Comparison of ENCODE assay signal across 24 cellular contexts in the genomic region with DNA sequence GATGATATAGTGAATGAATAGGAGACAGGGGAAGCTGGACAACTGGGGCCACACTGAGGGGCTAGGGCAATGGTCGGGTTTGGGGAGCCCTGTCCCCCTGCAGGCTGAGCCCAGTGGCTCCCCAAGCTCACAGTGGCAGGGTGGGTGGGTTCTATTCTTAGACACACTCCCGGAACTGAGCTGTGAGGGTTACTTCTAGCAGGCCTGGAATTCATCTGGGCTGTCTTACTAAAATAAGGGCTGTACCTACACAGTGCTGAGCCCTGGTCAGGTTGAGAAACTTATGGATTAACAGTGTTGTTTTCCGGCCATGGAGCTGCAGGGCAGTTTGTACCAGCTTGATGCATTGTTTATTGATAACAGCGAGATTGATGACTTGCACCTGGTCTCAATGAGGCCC.
"Had no signal": no experiment of that assay in that cellular context is flagged by ENCODE, and none has a peak within 500 bp of the region (broad histone marks: within the 10 kb centered on the region; RNA-seq: fewer than 3 reads in every experiment).

No MANE protein-coding gene starts in this region.

- H3K4me1 ChIP-seq: right atrium auricular region, thyroid gland, transverse colon, vagina had no signal

- H3K27me3 Mint-ChIP-seq: naive B cell; natural killer cell treated with Interleukin-12 subunit alpha and Interleukin-12 subunit beta and Interleukin-15 and Interleukin-18, amount 100 ng/mL, for 72 hours; progenitor cell of endocrine pancreas; stimulated activated naive B cell treated with anti-CD40 and anti-IgM and Interleukin-4, amounts not matched to agents 10 μg/mL and 1 μg/mL and 100 μg/mL, for 72 hours had no signal

- DNase-seq: islet precursor cell; mesendoderm; naive B cell; ovary; stimulated activated CD4-positive, alpha-beta T cell treated with anti-CD3 and anti-CD28 coated beads, Interleukin-12 subunit alpha, Interleukin-12 subunit beta, amount 100 ng/mL, for 4 hours; stimulated activated CD4-positive, alpha-beta T cell treated with anti-CD3 and anti-CD28 coated beads, Interleukin-15, amount 100 ng/mL, for 24 hours; stimulated activated CD4-positive, alpha-beta T cell treated with anti-CD3 and anti-CD28 coated beads, Interleukin-2, amount 100 ng/mL, for 24 hours; stimulated activated CD4-positive, alpha-beta T cell treated with anti-CD3 and anti-CD28 coated beads, Interleukin-4, amount 100 ng/mL, for 1 hour; stimulated activated naive B cell treated with anti-CD40 and anti-IgM and Interleukin-4, amounts not matched to agents 10 μg/mL and 1 μg/mL and 100 μg/mL, for 72 hours; stimulated activated naive CD8-positive, alpha-beta T cell treated with anti-CD3 and anti-CD28 coated beads, Interleukin-15, Interleukin-2, amounts not matched to agents 100 U/mL and 50 U/mL, for 24 hours; substantia nigra; transverse colon; upper lobe of left lung had no signal

- H3K27me3 ChIP-seq: hepatocyte, ovary, right atrium auricular region, thyroid gland, transverse colon, upper lobe of left lung, vagina had no signal

- H3K27ac ChIP-seq: hepatocyte, ovary, right atrium auricular region, skin epidermis, thyroid gland, transverse colon, upper lobe of left lung, vagina had no signal

- H3K4me3 ChIP-seq: hepatocyte, lung, ovary, right atrium auricular region, skin epidermis, thyroid gland, transverse colon, upper lobe of left lung, vagina had no signal

- H3K9me3 ChIP-seq: ovary, right atrium auricular region, thyroid gland, transverse colon, upper lobe of left lung, vagina had no signal

- H3K36me3 Mint-ChIP-seq: mesothelial cell of epicardium; naive B cell; natural killer cell treated with Interleukin-12 subunit alpha and Interleukin-12 subunit beta and Interleukin-15 and Interleukin-18, amount 100 ng/mL, for 72 hours; stimulated activated naive B cell treated with anti-CD40 and anti-IgM and Interleukin-4, amounts not matched to agents 10 μg/mL and 1 μg/mL and 100 μg/mL, for 72 hours had no signal

- H3K36me3 ChIP-seq: ovary, right atrium auricular region, thyroid gland, transverse colon, upper lobe of left lung, vagina had no signal

- H3K27ac Mint-ChIP-seq: mesothelial cell of epicardium; natural killer cell treated with Interleukin-12 subunit alpha and Interleukin-12 subunit beta and Interleukin-15 and Interleukin-18, amount 100 ng/mL, for 72 hours; stimulated activated naive B cell treated with anti-CD40 and anti-IgM and Interleukin-4, amounts not matched to agents 10 μg/mL and 1 μg/mL and 100 μg/mL, for 72 hours had no signal

- ATAC-seq: left lobe of liver; natural killer cell treated with Interleukin-12 subunit alpha and Interleukin-12 subunit beta and Interleukin-15 and Interleukin-18, amount 100 ng/mL, for 72 hours; sciatic nerve; stimulated activated naive B cell treated with anti-CD40 and anti-IgM and Interleukin-4, amounts not matched to agents 10 μg/mL and 1 μg/mL and 100 μg/mL, for 72 hours; stimulated activated naive CD8-positive, alpha-beta T cell treated with anti-CD3 and anti-CD28 coated beads, Interleukin-15, Interleukin-2, amounts not matched to agents 100 U/mL and 50 U/mL, for 24 hours had no signal

- H3K4me3 Mint-ChIP-seq: mesothelial cell of epicardium; naive B cell; natural killer cell treated with Interleukin-12 subunit alpha and Interleukin-12 subunit beta and Interleukin-15 and Interleukin-18, amount 100 ng/mL, for 72 hours; stimulated activated naive B cell treated with anti-CD40 and anti-IgM and Interleukin-4, amounts not matched to agents 10 μg/mL and 1 μg/mL and 100 μg/mL, for 72 hours had no signal

- H3K9me3 Mint-ChIP-seq: mesothelial cell of epicardium; naive B cell; natural killer cell treated with Interleukin-12 subunit alpha and Interleukin-12 subunit beta and Interleukin-15 and Interleukin-18, amount 100 ng/mL, for 72 hours; stimulated activated naive B cell treated with anti-CD40 and anti-IgM and Interleukin-4, amounts not matched to agents 10 μg/mL and 1 μg/mL and 100 μg/mL, for 72 hours had no signal
